ENCODE assay signal across 1 cellular context in genomic region chr1:44060830-44061267, GRCh38.
TF ChIP-seq lines count a peak whose summit lies in the region.

No MANE protein-coding gene starts in this region.

TF ChIP-seq in HepG2, 621 proteins besides CTCF, POLR2A, EP300 and RAD21:
- TF ChIP-seq MAZ (IDR thresholded peaks at IDR 0.05; ENCODE audit: borderline replicate concordance, low read depth, low read length): no peak
- no peak for TF ChIP-seq MAZ (CRISPR knock-in tag; IDR thresholded peaks at IDR 0.05; ENCODE audit: low read depth)
- no peak for TF ChIP-seq NFE2 (CRISPR knock-in tag; IDR thresholded peaks at IDR 0.05)
- TF ChIP-seq ZZZ3 (CRISPR knock-in tag; IDR thresholded peaks at IDR 0.05; ENCODE audit: borderline replicate concordance): no peak
- TF ChIP-seq HES4 (CRISPR knock-in tag; IDR thresholded peaks at IDR 0.05; ENCODE audit: borderline replicate concordance): no peak
- no peak for TF ChIP-seq RARG (CRISPR knock-in tag; IDR thresholded peaks at IDR 0.05; ENCODE audit: low read depth)
- TF ChIP-seq TEF (CRISPR knock-in tag; IDR thresholded peaks at IDR 0.05): no peak
- no peak for TF ChIP-seq KDM6A (CRISPR knock-in tag; IDR thresholded peaks at IDR 0.05; ENCODE audit: low read depth)
- TF ChIP-seq LRRFIP1 (CRISPR knock-in tag; conservative IDR thresholded peaks at IDR 0.05): no peak
- no peak for TF ChIP-seq ETV5 (CRISPR knock-in tag; IDR thresholded peaks at IDR 0.05; ENCODE audit: borderline replicate concordance)
- no peak for TF ChIP-seq ZNF441 (CRISPR knock-in tag; IDR thresholded peaks at IDR 0.05; ENCODE audit: borderline replicate concordance)
- no peak for TF ChIP-seq TFE3 (CRISPR knock-in tag; IDR thresholded peaks at IDR 0.05)
- TF ChIP-seq E2F1 (CRISPR knock-in tag; IDR thresholded peaks at IDR 0.05): no peak
- no peak for TF ChIP-seq HNF1A (IDR thresholded peaks at IDR 0.05; ENCODE audit: low read depth)
- no peak for TF ChIP-seq HNF1A (CRISPR knock-in tag; IDR thresholded peaks at IDR 0.05; ENCODE audit: borderline replicate concordance)
- no peak for TF ChIP-seq ZFP41 (CRISPR knock-in tag; IDR thresholded peaks at IDR 0.05; ENCODE audit: borderline replicate concordance)
